In genomic region chr17:44398692-44399691, GRCh38 we compare ENCODE assay signal across 26 cellular contexts. TPM values are rescaled to one million over a fixed set of nuclear protein-coding genes. Genes with fewer than 3 reads are reported as not detected.
DNase-seq lines count a peak whose midpoint lies in the region; ATAC-seq and TF ChIP-seq lines count a peak whose summit lies in the region.
"Had no signal": no experiment of that assay in that cellular context is flagged by ENCODE, and none has a peak within 500 bp of the region (broad histone marks: within the 10 kb centered on the region; RNA-seq: fewer than 3 reads in every experiment).

No MANE protein-coding gene starts in this region.

- H3K4me3 Mint-ChIP-seq in central memory CD8-positive, alpha-beta T cell, result no peak overlapping the region
- no peak overlapping the region for H3K4me3 Mint-ChIP-seq in T-cell
- H3K4me3 Mint-ChIP-seq: brain; H9; T-helper 1 cell treated with Interleukin-12 subunit alpha and Interleukin-12 subunit beta and Interleukin-4 antibody, amounts not matched to agents 30 μg/mL and 1 μg/mL, for 36 hours had no signal

- POLR2A ChIA-PET in HEK293 (lab: Yijun Ruan, JAX) (no interaction called here), T-cell (lab: Charles Lee) (interaction anchor here in 1 of 2 donors (0.5 kb wide), 1 partner anchor 36 kb away, joined by 8 read pairs; the partner anchor contains the start of gene FAM171A2)

- CTCF ChIA-PET in HEK293 (lab: Yijun Ruan, JAX) (interaction anchor here (0.6 to 2.3 kb wide), 17 partner anchors 8 to 289 kb away, joined by 3 to 8 read pairs (median 4); no protein-coding TSS in a partner anchor), T-cell (lab: Charles Lee) (no interaction called here)

- H3K36me3 Mint-ChIP-seq in central memory CD8-positive, alpha-beta T cell (ENCODE audit: insufficient read depth), result peaks cover 42% of the 10 kb centered on the region
- peaks cover 41% of the 10 kb centered on the region for H3K36me3 Mint-ChIP-seq in T-cell

- H3K9me3 ChIP-seq in HEK293 (ENCODE audit: control insufficient read depth, insufficient read depth, low read depth, low read length), result no peaks in the 10 kb centered on the region
- H3K9me3 ChIP-seq: adrenal gland, BE2C, heart left ventricle, neutrophil, transverse colon had no signal

- no peaks in the 10 kb centered on the region for H3K4me1 ChIP-seq in HEK293 (ENCODE audit: control insufficient read depth, insufficient read depth, low read length)
- H3K4me1 ChIP-seq: adrenal gland, BE2C, heart left ventricle, transverse colon had no signal

- TF ChIP-seq CTCF in HEK293 (tag by site-specific recombination; IDR thresholded peaks at IDR 0.05), result no peak

- H3K4me1 Mint-ChIP-seq in central memory CD8-positive, alpha-beta T cell, result no peaks in the 10 kb centered on the region
- H3K4me1 Mint-ChIP-seq in T-cell, result peaks cover 0 to 4% (median 0%) of the 10 kb centered on the region in 3 donors
- H3K4me1 Mint-ChIP-seq: brain, H9 had no signal

- no peaks in the 10 kb centered on the region for H3K27me3 Mint-ChIP-seq in central memory CD8-positive, alpha-beta T cell
- H3K27me3 Mint-ChIP-seq in T-cell, result no peaks in the 10 kb centered on the region
- H3K27me3 Mint-ChIP-seq: brain had no signal

- no peaks in the 10 kb centered on the region for H3K9me3 Mint-ChIP-seq in central memory CD8-positive, alpha-beta T cell
- H3K9me3 Mint-ChIP-seq in T-cell, result no peaks in the 10 kb centered on the region
- H3K9me3 Mint-ChIP-seq: H9; T-helper 1 cell treated with Interleukin-12 subunit alpha and Interleukin-12 subunit beta and Interleukin-4 antibody, amounts not matched to agents 30 μg/mL and 1 μg/mL, for 36 hours had no signal

- H3K27ac ChIP-seq in HEK293 (ENCODE audit: extremely low read depth, low read depth, low read length), result no peak overlapping the region
- H3K27ac ChIP-seq: adrenal gland, heart left ventricle, neutrophil, SK-N-MC, transverse colon had no signal

- no peak overlapping the region for H3K4me3 ChIP-seq in HEK293 (ENCODE audit: low read depth, low read length)
- H3K4me3 ChIP-seq: adrenal gland, heart left ventricle, SK-N-MC, transverse colon had no signal

- peak; percentile 68 for DNase-seq in Ammon's horn (ENCODE audit: low spot score)
- DNase-seq in central memory CD8-positive, alpha-beta T cell (ENCODE audit: low spot score in 2 of 2), result no peak
- DNase-seq in nucleus accumbens (lab: John Stamatoyannopoulos, UW), result peak in 31 of 56 donors; percentile 6 to 77 (median 37)
- DNase-seq in T-cell, result no peak
- DNase-seq in NCI-H1436 (lab: John Stamatoyannopoulos, UW), result no peak
- DNase-seq in NCI-H526 (lab: John Stamatoyannopoulos, UW), result no peak
- DNase-seq: activated naive CD4-positive, alpha-beta T cell treated with Interleukin-2 at 50 U/mL for 16 hours; adrenal gland; BE2C; COR-L47; DMS79; effector memory CD4-positive, alpha-beta T cell; erythroblast; GF-D8; heart left ventricle; NCI-H146; NCI-H2107; NCI-H774; transverse colon had no signal

- peak overlapping the region; percentile 71 for H3K27ac Mint-ChIP-seq in central memory CD8-positive, alpha-beta T cell (ENCODE audit: low read depth)
- no peak overlapping the region for H3K27ac Mint-ChIP-seq in T-cell
- H3K27ac Mint-ChIP-seq: T-helper 1 cell treated with Interleukin-12 subunit alpha and Interleukin-12 subunit beta and Interleukin-4 antibody, amounts not matched to agents 30 μg/mL and 1 μg/mL, for 36 hours had no signal

- no peak for ATAC-seq in central memory CD8-positive, alpha-beta T cell (replicated peaks; ENCODE audit: extremely low read depth, poor library complexity, severe bottlenecking)
- ATAC-seq in HG02870 (IDR thresholded peaks at IDR 0.05; ENCODE audit: unreplicated experiment) (no peak), T-cell (replicated peaks in 1 of 4) (no peak)

- peaks cover 39 to 74% of the 10 kb centered on the region in 2 experiments for H3K36me3 ChIP-seq in HEK293 (ENCODE audit: control insufficient read depth in 2 of 2, insufficient read depth in 1 of 2, low read length in 2 of 2)

TF ChIP-seq in HEK293, 187 proteins besides CTCF, POLR2A, EP300 and RAD21:
- TF ChIP-seq GLI4 (tag by site-specific recombination; IDR thresholded peaks at IDR 0.05), result no peak
- no peak for TF ChIP-seq ZNF175 (tag by site-specific recombination; IDR thresholded peaks at IDR 0.05)
- TF ChIP-seq YY1 (tag by site-specific recombination; IDR thresholded peaks at IDR 0.05), result no peak
- TF ChIP-seq ZBTB20 (tag by site-specific recombination; IDR thresholded peaks at IDR 0.05), result no peak
- TF ChIP-seq ZNF423 (tag by site-specific recombination; IDR thresholded peaks at IDR 0.05), result no peak
- no peak for TF ChIP-seq HIC1 (tag by site-specific recombination; IDR thresholded peaks at IDR 0.05)
- no peak for TF ChIP-seq ZXDB (tag by site-specific recombination; IDR thresholded peaks at IDR 0.05)
- no peak for TF ChIP-seq TCF7L2 (IDR thresholded peaks at IDR 0.05; ENCODE audit: borderline replicate concordance, low read depth, low read length)
- no peak for TF ChIP-seq TRIM28 (IDR thresholded peaks at IDR 0.05; ENCODE audit: borderline replicate concordance, low read length)
- no peak for TF ChIP-seq ZNF843 (tag by site-specific recombination; IDR thresholded peaks at IDR 0.05)
- TF ChIP-seq SCRT2 (tag by site-specific recombination; IDR thresholded peaks at IDR 0.05), result peak; percentile 86
- 0 out of 2 replicates have a peak, but pooled peaks have one; percentile 13 for TF ChIP-seq PRDM10 (tag by site-specific recombination; IDR thresholded peaks at IDR 0.05)
- peak; percentile 68; the same call in 1 of the 2 replicates for TF ChIP-seq SCRT1 (tag by site-specific recombination; IDR thresholded peaks at IDR 0.05; ENCODE audit: borderline replicate concordance)
- no peak for TF ChIP-seq ZNF341 (tag by site-specific recombination; IDR thresholded peaks at IDR 0.05; ENCODE audit: low read depth)
- TF ChIP-seq EGR2 (tag by site-specific recombination; IDR thresholded peaks at IDR 0.05; ENCODE audit: low read depth), result no peak
- no peak for TF ChIP-seq ELK4 (IDR thresholded peaks at IDR 0.05; ENCODE audit: borderline replicate concordance, low read depth, low read length)
TF ChIP-seq in HEK293: peak in this region for 3.

RNA-seq across cellular contexts. Expression of gene ITGA2B, which starts 9.5 kb away (rescaled TPM):
- total RNA-seq in T-cell, result 1 to 10 TPM in 3 of 5 donors, under 1 TPM in 2; 0.41 to 3.9 (median 1.1) TPM

RNA-seq across cellular contexts. Expression of gene FAM171A2, which starts 35.3 kb away (rescaled TPM):
- 1 to 10 TPM in 2 of 5 donors, under 1 TPM in 3; 0.18 to 1.5 (median 0.89) TPM for total RNA-seq in T-cell

RNA-seq across cellular contexts. Expression of gene GRN, which starts 53.9 kb away (rescaled TPM):
- total RNA-seq in T-cell, result 10 to 100 TPM; 21.0 to 48.3 (median 40.1) TPM

Comparison
In these comparisons a context has a peak if more than half of its experiments do, and no peak if none do; other contexts are left out.
1. DNase-seq: peak in Ammon's horn (single experiment) and nucleus accumbens (31 of 56); none in central memory CD8-positive, alpha-beta T cell (0 of 2), T-cell (0 of 34), NCI-H1436 (single experiment) and NCI-H526 (0 of 2).